10 cellular contexts compared by ENCODE assay signal in the genomic region with DNA sequence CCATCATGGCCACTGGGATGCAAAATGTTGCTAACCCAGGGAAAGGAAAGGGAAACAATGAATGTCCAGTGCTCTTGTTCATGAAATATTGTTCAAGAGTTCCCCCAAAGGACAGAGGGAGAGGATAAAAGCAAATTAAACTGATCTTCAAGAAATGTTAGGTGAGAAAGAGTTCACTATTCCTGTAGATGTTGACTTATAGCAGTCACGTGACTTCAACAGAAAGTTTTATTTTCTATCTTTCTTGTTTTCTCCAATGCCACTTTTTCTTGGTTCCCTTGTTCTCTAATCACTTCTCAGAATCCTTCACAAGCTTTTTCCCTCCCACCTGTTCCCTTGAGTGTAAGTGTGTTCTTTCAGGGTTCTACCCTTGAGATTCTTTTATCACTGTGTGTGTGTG.
"Had no signal": no experiment of that assay in that cellular context is flagged by ENCODE, and none has a peak within 500 bp of the region (broad histone marks: within the 10 kb centered on the region; RNA-seq: fewer than 3 reads in every experiment).

No MANE protein-coding gene starts in this region.

- H3K4me1 ChIP-seq: HAP-1 had no signal

- H3K27ac ChIP-seq: GM23248, HL-60, KMS-11 had no signal

- ATAC-seq: HCT116 had no signal

- H3K9me3 ChIP-seq: HAP-1 had no signal

- H3K9ac ChIP-seq: GM23248, KMS-11 had no signal

- H3K4me2 ChIP-seq: KMS-11 had no signal

- H2AFZ ChIP-seq: GM23248 had no signal

- H3K4me3 ChIP-seq: GM23248, HAP-1 had no signal

- H3K36me3 ChIP-seq: HAP-1 had no signal

- DNase-seq: GM23248, GOT3, H7, HFFc6, IMR-90, KBM-7 had no signal
